Comparison of ENCODE assay signal across 8 cellular contexts in the genomic region with DNA sequence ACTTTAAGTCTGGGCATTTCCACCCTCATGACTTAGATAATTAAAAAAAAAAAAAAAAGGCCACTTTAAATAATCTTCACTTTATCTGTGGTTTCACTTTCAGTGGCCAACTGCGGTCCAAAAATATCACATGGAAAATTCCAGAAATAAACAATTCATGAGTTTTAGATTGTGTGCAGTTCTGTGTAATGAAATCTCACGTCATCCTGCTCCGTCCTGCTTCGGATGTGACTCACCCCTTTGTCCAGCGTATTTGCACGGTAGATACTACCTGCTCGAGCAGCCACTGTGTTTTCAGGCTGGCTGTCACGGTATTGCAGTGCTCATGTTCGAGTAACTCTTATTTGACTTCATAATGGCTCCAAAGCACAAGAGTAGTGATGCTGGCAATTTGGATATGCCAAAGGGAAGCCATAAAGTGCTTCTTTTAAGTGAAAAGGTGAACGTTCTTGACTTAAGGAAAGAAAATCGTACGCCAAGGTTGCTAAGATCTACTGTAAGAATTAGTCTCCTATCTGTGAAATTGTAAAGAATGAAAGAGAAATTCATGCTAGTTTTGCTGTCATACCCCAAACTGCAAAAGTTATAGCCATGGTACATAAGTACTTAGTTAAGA. TPM values are rescaled to one million over a fixed set of nuclear protein-coding genes. Genes with fewer than 3 reads are reported as not detected.
DNase-seq lines count a peak whose midpoint lies in the region; ATAC-seq and TF ChIP-seq lines count a peak whose summit lies in the region.

No MANE protein-coding gene starts in this region.

- H3K9me3 ChIP-seq in vagina: no peaks in the 10 kb centered on the region

- peak overlapping the region; percentile 51 for H3K4me3 ChIP-seq in coronary artery
- peak overlapping the region in 1 of 2 donors; percentile 15 for H3K4me3 ChIP-seq in vagina

- no peaks in the 10 kb centered on the region for H3K27me3 ChIP-seq in vagina

- ATAC-seq in GM19452 (IDR thresholded peaks at IDR 0.05; ENCODE audit: unreplicated experiment): peak; percentile 32
- peak; percentile 35 for ATAC-seq in HG03469 (IDR thresholded peaks at IDR 0.05; ENCODE audit: unreplicated experiment)
- ATAC-seq in left colon: no peak

- no peak overlapping the region for H3K27ac ChIP-seq in coronary artery
- H3K27ac ChIP-seq in vagina: no peak overlapping the region

- no peak for TF ChIP-seq POLR2A in vagina (IDR thresholded peaks at IDR 0.05)

- no peaks in the 10 kb centered on the region for H3K36me3 ChIP-seq in vagina

- intact Hi-C loops in vagina (cut with DNase I) (no loop called here), left colon (cut with DNase I, micrococcal nuclease) (no loop called here)

- no peak for TF ChIP-seq CTCF in coronary artery (IDR thresholded peaks at IDR 0.05)
- no peak for TF ChIP-seq CTCF in vagina (IDR thresholded peaks at IDR 0.05)

- peaks cover 9% of the 10 kb centered on the region for H3K4me1 ChIP-seq in vagina

- DNase-seq in DMS53 (lab: John Stamatoyannopoulos, UW) (peak; percentile 98), coronary artery (ENCODE audit: low spot score) (no peak), SIG-M5 (lab: John Stamatoyannopoulos, UW) (no peak), vagina (ENCODE audit: extremely low spot score in 2 of 2) (no peak), NCI-H510A (lab: John Stamatoyannopoulos, UW) (no peak), left colon (no peak)

RNA-seq across cellular contexts. Expression of a gene that starts 2.4 kb away (rescaled TPM):
- total RNA-seq in vagina (2.2 TPM), left colon (1 to 10 TPM in 1 of 2 donors, under 1 TPM in 1; 0.95 to 3.3 TPM)
